In genomic region chrX:41313419-41313818, GRCh38 we compare ENCODE assay signal across 18 cellular contexts. TPM values are rescaled to one million over a fixed set of nuclear protein-coding genes. Genes with fewer than 3 reads are reported as not detected.
A peak's percentile ranks its signal among the peaks of the same experiment; 100 is the strongest.
DNase-seq lines count a peak whose midpoint lies in the region; ATAC-seq, FAIRE-seq and TF ChIP-seq lines count a peak whose summit lies in the region.
"Had no signal": no experiment of that assay in that cellular context is flagged by ENCODE, and none has a peak within 500 bp of the region (broad histone marks: within the 10 kb centered on the region; RNA-seq: fewer than 3 reads in every experiment).

No MANE protein-coding gene starts in this region.

- no peak overlapping the region for H2AFZ ChIP-seq in astrocyte (ENCODE audit: low read depth, low read length)

- H3K4me1 ChIP-seq in astrocyte (ENCODE audit: insufficient read depth, low read length), result no peaks in the 10 kb centered on the region
- no peaks in the 10 kb centered on the region for H3K4me1 ChIP-seq in vagina
- no peaks in the 10 kb centered on the region for H3K4me1 ChIP-seq in aorta (ENCODE audit: control insufficient read depth in 1 of 2, insufficient read depth in 2 of 2, low read length in 2 of 2)
- H3K4me1 ChIP-seq: Caco-2 had no signal

- no peaks in the 10 kb centered on the region for H3K9me3 Mint-ChIP-seq in astrocyte (ENCODE audit: unreplicated experiment)
- H3K9me3 Mint-ChIP-seq in progenitor cell of endocrine pancreas (ENCODE audit: low read depth), result peaks cover 6% of the 10 kb centered on the region

- H3K27me3 ChIP-seq in astrocyte (ENCODE audit: insufficient read depth, low read length), result no peaks in the 10 kb centered on the region
- H3K27me3 ChIP-seq in vagina, result no peaks in the 10 kb centered on the region
- H3K27me3 ChIP-seq in aorta (ENCODE audit: control insufficient read depth in 1 of 2, insufficient read depth in 2 of 2, low read length in 1 of 2), result no peaks in the 10 kb centered on the region

- FAIRE-seq in astrocyte (lab: Jason Lieb, UNC), result peak; percentile 99
- FAIRE-seq: A204.1 had no signal

- 92 to 96% methylated on average over 5 of the region's 5 CpGs for WGBS in aorta, 2 donors

- H4K20me1 ChIP-seq in astrocyte (ENCODE audit: insufficient read depth, low read length), result no peaks in the 10 kb centered on the region

- no peak overlapping the region for H3K27ac Mint-ChIP-seq in astrocyte (ENCODE audit: unreplicated experiment)
- H3K27ac Mint-ChIP-seq in progenitor cell of endocrine pancreas, result no peak overlapping the region
- H3K27ac Mint-ChIP-seq: activated naive CD8-positive, alpha-beta T cell had no signal

- no peaks in the 10 kb centered on the region for H3K4me1 Mint-ChIP-seq in astrocyte (ENCODE audit: low read depth, unreplicated experiment)
- no peaks in the 10 kb centered on the region for H3K4me1 Mint-ChIP-seq in progenitor cell of endocrine pancreas (ENCODE audit: low read depth)

- intact Hi-C loops in vagina (cut with DNase I) (no loop called here), aorta (cut with DNase I) (no loop called here)

- H3K27ac ChIP-seq in astrocyte (ENCODE audit: low read depth, low read length), result peak overlapping the region; percentile 67
- no peak overlapping the region for H3K27ac ChIP-seq in vagina
- no peak overlapping the region for H3K27ac ChIP-seq in aorta (ENCODE audit: low read depth in 1 of 2, low read length in 2 of 2)
- H3K27ac ChIP-seq: coronary artery had no signal

- no peak for TF ChIP-seq POLR2A in vagina (IDR thresholded peaks at IDR 0.05)

- H3K79me2 ChIP-seq in astrocyte (ENCODE audit: insufficient read depth, low read length), result no peaks in the 10 kb centered on the region

- ATAC-seq in aorta (ENCODE audit: low FRiP score), result no peak
- ATAC-seq: left ventricle myocardium superior had no signal

- peak; percentile 67 for DNase-seq in A172 (ENCODE audit: low spot score)
- DNase-seq in HCEC 1CT, result peak; percentile 85
- peak; percentile 92 for DNase-seq in astrocyte (ENCODE audit: low read depth)
- peak; percentile 83 for DNase-seq in hepatic stellate cell (ENCODE audit: low spot score)
- DNase-seq in vagina (ENCODE audit: extremely low spot score in 2 of 2), result no peak
- no peak for DNase-seq in aorta
- DNase-seq in progenitor cell of endocrine pancreas (ENCODE audit: low spot score, unreplicated experiment), result no peak
- no peak for DNase-seq in CD1c-positive myeloid dendritic cell (ENCODE audit: extremely low spot score)
- DNase-seq: activated CD4-positive, CD25-positive, alpha-beta regulatory T cell treated with anti-CD3 and anti-CD28 coated beads, Interleukin-2, amount 50 U/mL, for 72 hours; activated CD8-positive, alpha-beta memory T cell treated with anti-CD3 and anti-CD28 coated beads, Interleukin-2, amount 50 U/mL, for 48 hours; Caco-2; left ventricle myocardium superior; NCI-H1092; Right ventricle myocardium superior; stimulated activated CD4-positive, alpha-beta T cell treated with anti-CD3 and anti-CD28 coated beads, Interleukin-15, amount 100 ng/mL, for 24 hours had no signal

- H3K9ac ChIP-seq in astrocyte (ENCODE audit: low read length), result no peak overlapping the region

- TF ChIP-seq CTCF in astrocyte (IDR thresholded peaks at IDR 0.05; ENCODE audit: insufficient read depth, low read depth, low read length), result no peak
- TF ChIP-seq CTCF in vagina (IDR thresholded peaks at IDR 0.05), result no peak
- no peak for TF ChIP-seq CTCF in progenitor cell of endocrine pancreas (IDR thresholded peaks at IDR 0.05; ENCODE audit: unreplicated experiment)

- H3K27me3 Mint-ChIP-seq in astrocyte (ENCODE audit: low read depth, unreplicated experiment) (no peaks in the 10 kb centered on the region), progenitor cell of endocrine pancreas (no peaks in the 10 kb centered on the region)
- H3K27me3 Mint-ChIP-seq: activated naive CD8-positive, alpha-beta T cell had no signal

- H3K4me3 ChIP-seq in astrocyte (ENCODE audit: insufficient read depth, low read depth, low read length) (no peak overlapping the region), vagina (no peak overlapping the region), aorta (ENCODE audit: low read length in 2 of 2) (no peak overlapping the region)
- H3K4me3 ChIP-seq: coronary artery had no signal

- H3K36me3 ChIP-seq in astrocyte (ENCODE audit: insufficient read depth, low read length) (no peaks in the 10 kb centered on the region), vagina (no peaks in the 10 kb centered on the region), aorta (ENCODE audit: control insufficient read depth in 1 of 2, insufficient read depth in 2 of 2, low read length in 1 of 2) (no peaks in the 10 kb centered on the region)

- H3K36me3 Mint-ChIP-seq in astrocyte (ENCODE audit: low read depth, unreplicated experiment) (no peaks in the 10 kb centered on the region), progenitor cell of endocrine pancreas (ENCODE audit: insufficient read depth) (no peaks in the 10 kb centered on the region)
- H3K36me3 Mint-ChIP-seq: activated naive CD8-positive, alpha-beta T cell had no signal

- H3K9me3 ChIP-seq in astrocyte (ENCODE audit: insufficient read depth, low read depth, low read length), result no peaks in the 10 kb centered on the region
- H3K9me3 ChIP-seq in vagina, result no peaks in the 10 kb centered on the region
- no peaks in the 10 kb centered on the region for H3K9me3 ChIP-seq in aorta (ENCODE audit: control insufficient read depth, low read length)
- H3K9me3 ChIP-seq: Caco-2 had no signal

- peak overlapping the region; percentile 30 for H3K4me2 ChIP-seq in astrocyte (ENCODE audit: low read length)

- H3K4me3 Mint-ChIP-seq in astrocyte (ENCODE audit: unreplicated experiment), result no peak overlapping the region
- H3K4me3 Mint-ChIP-seq in progenitor cell of endocrine pancreas (ENCODE audit: low read depth), result no peak overlapping the region
- H3K4me3 Mint-ChIP-seq: activated naive CD8-positive, alpha-beta T cell had no signal

RNA-seq across cellular contexts. Expression of gene DDX3X, which starts 20.5 kb away (rescaled TPM):
- total RNA-seq in A172 (2014; rRNA removed; shearing (Covaris generic)), result 205 and 219 TPM in 2 replicates
- total RNA-seq in astrocyte (204 and 242 TPM in 2 replicates), vagina (202 TPM), aorta (100 to 1,000 TPM; 361 to 465 TPM), progenitor cell of endocrine pancreas (308 and 338 TPM in 2 replicates)
- polyA plus RNA-seq in aorta, result 100 to 1,000 TPM in 1 of 2 donors, 10 to 100 TPM in 1; 65.0 to 133 TPM

Comparison
In these comparisons a context has a peak if more than half of its experiments do, and no peak if none do; other contexts are left out.
1. DNase-seq: peak in A172 (single experiment), HCEC 1CT (single experiment), astrocyte (single experiment) and hepatic stellate cell (single experiment); none in vagina (0 of 2), aorta (0 of 2), progenitor cell of endocrine pancreas (single experiment) and CD1c-positive myeloid dendritic cell (single experiment).